ENCODE assay signal across 9 cellular contexts in the genomic region with DNA sequence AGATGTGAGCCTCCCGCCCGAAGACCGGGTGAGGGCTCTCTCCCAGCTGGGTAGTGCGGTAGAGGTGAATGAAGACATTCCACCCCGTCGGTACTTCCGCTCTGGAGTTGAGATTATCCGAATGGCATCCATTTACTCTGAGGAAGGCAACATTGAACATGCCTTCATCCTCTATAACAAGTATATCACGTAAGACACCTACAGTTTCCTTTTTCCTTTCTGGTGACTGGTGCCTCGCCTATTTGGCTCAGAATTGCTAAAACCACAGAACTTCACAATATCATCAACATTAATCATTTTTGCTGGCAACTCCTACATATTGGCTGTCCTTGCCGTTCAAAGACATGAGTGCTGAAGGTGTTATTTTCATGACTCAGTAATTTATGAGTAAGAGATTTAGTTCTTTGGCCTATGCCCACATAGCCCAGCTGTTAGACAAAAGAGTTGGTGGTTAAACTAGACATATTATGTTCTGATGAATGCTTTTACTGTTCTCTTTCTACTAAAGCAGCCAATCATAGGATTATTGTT. TPM values are rescaled to one million over a fixed set of nuclear protein-coding genes. Genes with fewer than 3 reads are reported as not detected.
DNase-seq lines count a peak whose midpoint lies in the region; ATAC-seq and TF ChIP-seq lines count a peak whose summit lies in the region.
"Had no signal": no experiment of that assay in that cellular context is flagged by ENCODE, and none has a peak within 500 bp of the region (broad histone marks: within the 10 kb centered on the region; RNA-seq: fewer than 3 reads in every experiment).

No MANE protein-coding gene starts in this region.

- H3K9me2 ChIP-seq in PC-9 (ENCODE audit: insufficient read depth): no peaks in the 10 kb centered on the region

- peaks cover 27 to 38% of the 10 kb centered on the region in 2 donors for H3K36me3 Mint-ChIP-seq in CD4-positive, alpha-beta memory T cell
- peaks cover 35% of the 10 kb centered on the region for H3K36me3 Mint-ChIP-seq in central memory CD8-positive, alpha-beta T cell (ENCODE audit: insufficient read depth)

- H3K9me3 ChIP-seq in CD4-positive, alpha-beta memory T cell (ENCODE audit: control insufficient read depth in 1 of 2, low read length in 2 of 2): no peaks in the 10 kb centered on the region
- H3K9me3 ChIP-seq in PC-9 (ENCODE audit: insufficient read depth, low read depth) (no peaks in the 10 kb centered on the region), osteoblast (ENCODE audit: low read depth, low read length) (no peaks in the 10 kb centered on the region), testis (no peaks in the 10 kb centered on the region), body of pancreas (no peaks in the 10 kb centered on the region)

- peak overlapping the region; percentile 36 to 97 (median 59) for H3K4me3 Mint-ChIP-seq in CD4-positive, alpha-beta memory T cell
- peak overlapping the region; percentile 91 for H3K4me3 Mint-ChIP-seq in central memory CD8-positive, alpha-beta T cell

- peaks cover 3% of the 10 kb centered on the region for H3K36me3 ChIP-seq in CD4-positive, alpha-beta memory T cell (ENCODE audit: insufficient read depth, low read length)
- H3K36me3 ChIP-seq in PC-9 (ENCODE audit: low read depth) (peaks cover 29% of the 10 kb centered on the region), osteoblast (ENCODE audit: insufficient read depth, low read length) (peaks cover 35% of the 10 kb centered on the region), testis (ENCODE audit: low read depth, missing control alignments) (no peaks in the 10 kb centered on the region), body of pancreas (replicated peaks in 1 of 2; ENCODE audit: insufficient read depth in 1 of 2, low read depth in 2 of 2) (no peaks in the 10 kb centered on the region)

- H3F3A ChIP-seq in PC-9 (ENCODE audit: insufficient read depth, low read depth): peaks cover 8% of the 10 kb centered on the region; the same call in 1 of the 2 replicates

- TF ChIP-seq CTCF in PC-9 (conservative IDR thresholded peaks at IDR 0.05): no peak
- TF ChIP-seq CTCF in osteoblast (IDR thresholded peaks at IDR 0.05; ENCODE audit: extremely low read depth, low read depth, low read length): no peak
- TF ChIP-seq CTCF in testis (IDR thresholded peaks at IDR 0.05): no peak
- no peak for TF ChIP-seq CTCF in body of pancreas (IDR thresholded peaks at IDR 0.05)
- TF ChIP-seq CTCF in GM10248 (IDR thresholded peaks at IDR 0.05; ENCODE audit: control extremely low read depth, extremely low read depth, low read depth, missing control alignments): no peak

- peak; percentile 81 for ATAC-seq in central memory CD8-positive, alpha-beta T cell (replicated peaks; ENCODE audit: extremely low read depth, poor library complexity, severe bottlenecking)
- no peak for ATAC-seq in body of pancreas

- H3K4me1 ChIP-seq in CD4-positive, alpha-beta memory T cell (ENCODE audit: insufficient read depth, low read length): peaks cover 45% of the 10 kb centered on the region
- H3K4me1 ChIP-seq in PC-9 (replicated peaks; ENCODE audit: insufficient read depth) (peaks cover 37% of the 10 kb centered on the region), osteoblast (ENCODE audit: insufficient read depth, low read length) (peaks cover 30% of the 10 kb centered on the region), testis (peaks cover 17% of the 10 kb centered on the region), body of pancreas (peaks cover 27% of the 10 kb centered on the region)

- H3K79me2 ChIP-seq in PC-9 (ENCODE audit: low read depth) (peaks cover 45% of the 10 kb centered on the region), osteoblast (ENCODE audit: insufficient read depth, low read length) (peaks cover 32% of the 10 kb centered on the region)

- intact Hi-C loops in CD4-positive, alpha-beta memory T cell (cut with micrococcal nuclease): no loop called here
- intact Hi-C loops in PC-9 (cut with micrococcal nuclease; ENCODE audit: unreplicated experiment) (no loop called here), testis (cut with DNase I; ENCODE audit: low total_unique reads) (no loop called here), body of pancreas (cut with DNase I) (no loop called here)

- no peak overlapping the region for H2AFZ ChIP-seq in PC-9
- H2AFZ ChIP-seq in osteoblast (ENCODE audit: low read length): no peak overlapping the region

- 63 to 72% methylated on average over 11 of the region's 11 CpGs for WGBS in testis, 2 donors
- WGBS in body of pancreas, 2 donors: 75 to 83% methylated on average over 11 of the region's 11 CpGs

- H3K27ac ChIP-seq in CD4-positive, alpha-beta memory T cell (ENCODE audit: low read depth, low read length): peak overlapping the region; percentile 92
- H3K27ac ChIP-seq in PC-9 (no peak overlapping the region), osteoblast (ENCODE audit: low read depth, low read length) (peak overlapping the region; percentile 94), testis (no peak overlapping the region), body of pancreas (no peak overlapping the region)
- H3K27ac ChIP-seq: cardiac muscle cell had no signal

- peak in 2 of 5 donors; percentile 6 to 61 for DNase-seq in CD4-positive, alpha-beta memory T cell
- DNase-seq in PC-9 (peak in 1 of 2 experiments; percentile 73), osteoblast (ENCODE audit: insufficient read length, low spot score, missing footprints) (peak; percentile 93), testis (no peak), body of pancreas (no peak), GM10248 (ENCODE audit: extremely low spot score) (no peak), T-helper 9 cell (no peak)
- DNase-seq in central memory CD8-positive, alpha-beta T cell (ENCODE audit: low spot score in 2 of 2): peak in 1 of 2 donors; percentile 34

- BruUV-seq in PC-9 (replicated peaks; lab: Mats Ljungman, UMichigan): no TSS peak

- peaks cover 38 to 55% (median 41%) of the 10 kb centered on the region in 4 donors for H3K4me1 Mint-ChIP-seq in CD4-positive, alpha-beta memory T cell
- H3K4me1 Mint-ChIP-seq in central memory CD8-positive, alpha-beta T cell: peaks cover 52% of the 10 kb centered on the region

- no peak overlapping the region for H3K4me3 ChIP-seq in CD4-positive, alpha-beta memory T cell (ENCODE audit: low read length in 2 of 2)
- H3K4me3 ChIP-seq in PC-9 (no peak overlapping the region), osteoblast (ENCODE audit: insufficient read depth, low read length) (peak overlapping the region; percentile 20), testis (no peak overlapping the region), body of pancreas (no peak overlapping the region)
- H3K4me3 ChIP-seq: cardiac muscle cell had no signal

- CTCF ChIA-PET in CD4-positive, alpha-beta memory T cell (lab: Charles Lee; ENCODE audit: partially characterized antibody): no interaction called here
- CTCF ChIA-PET in PC-9 (lab: Charles Lee) (no interaction called here), GM10248 (lab: Yijun Ruan, JAX) (no interaction called here)

- H3K27me3 Mint-ChIP-seq in CD4-positive, alpha-beta memory T cell: no peaks in the 10 kb centered on the region
- no peaks in the 10 kb centered on the region for H3K27me3 Mint-ChIP-seq in central memory CD8-positive, alpha-beta T cell

- peak overlapping the region; percentile 91 for H3K4me2 ChIP-seq in PC-9
- H3K4me2 ChIP-seq in osteoblast (ENCODE audit: insufficient read depth, low read length): peak overlapping the region; percentile 96

- H3K9me3 Mint-ChIP-seq in CD4-positive, alpha-beta memory T cell: peaks cover 0 to 3% (median 0%) of the 10 kb centered on the region in 8 donors
- no peaks in the 10 kb centered on the region for H3K9me3 Mint-ChIP-seq in central memory CD8-positive, alpha-beta T cell

- TF ChIP-seq POLR2A in testis (IDR thresholded peaks at IDR 0.05) (no peak), body of pancreas (IDR thresholded peaks at IDR 0.05) (no peak)

- H4K20me1 ChIP-seq in PC-9 (ENCODE audit: insufficient read depth) (no peaks in the 10 kb centered on the region), osteoblast (ENCODE audit: insufficient read depth, low read length) (peaks cover 3% of the 10 kb centered on the region)

- H3K27ac Mint-ChIP-seq in CD4-positive, alpha-beta memory T cell: peak overlapping the region; percentile 88 to 100 (median 97)
- H3K27ac Mint-ChIP-seq in central memory CD8-positive, alpha-beta T cell (ENCODE audit: low read depth): peak overlapping the region; percentile 99

- POLR2A ChIA-PET in CD4-positive, alpha-beta memory T cell (lab: Charles Lee; ENCODE audit: partially characterized antibody): no interaction called here
- POLR2A ChIA-PET in PC-9 (lab: Charles Lee; ENCODE audit: unreplicated experiment) (no interaction called here), GM10248 (lab: Yijun Ruan, JAX) (no interaction called here)

- no peaks in the 10 kb centered on the region for H3K27me3 ChIP-seq in CD4-positive, alpha-beta memory T cell (ENCODE audit: insufficient read depth, low read length)
- H3K27me3 ChIP-seq in PC-9 (ENCODE audit: insufficient read depth, low read depth) (no peaks in the 10 kb centered on the region), osteoblast (ENCODE audit: insufficient read depth, low read length) (no peaks in the 10 kb centered on the region), testis (no peaks in the 10 kb centered on the region), body of pancreas (no peaks in the 10 kb centered on the region)

RNA-seq across cellular contexts. Expression of a gene that starts 2.2 kb away (rescaled TPM):
- total RNA-seq in CD4-positive, alpha-beta memory T cell: 10 to 100 TPM; 34.8 to 37.3 TPM
- 10 to 100 TPM; 46.0 to 49.5 TPM for polyA plus RNA-seq in CD4-positive, alpha-beta memory T cell
- 42.9 and 52.2 TPM in 2 replicates for total RNA-seq in PC-9 (2021)
- total RNA-seq in osteoblast: 23.2 and 23.3 TPM in 2 replicates
- 10 to 100 TPM; 47.4 to 51.2 TPM for total RNA-seq in testis
- 49.0 TPM for polyA plus RNA-seq in testis (ENCODE audit: insufficient read depth, low read depth, low replicate concordance)
- 10 to 100 TPM in 1 of 2 donors, 1 to 10 TPM in 1; 9.2 to 10.4 TPM for total RNA-seq in body of pancreas

RNA-seq across cellular contexts. Expression of a gene that starts 47.0 kb away (rescaled TPM):
- not detected for total RNA-seq in CD4-positive, alpha-beta memory T cell
- polyA plus RNA-seq in CD4-positive, alpha-beta memory T cell: not detected
- total RNA-seq in PC-9 (2021) (not detected in 2 replicates), osteoblast (not detected in 2 replicates), testis (10 to 100 TPM in 1 of 2 donors, 1 to 10 TPM in 1; 3.5 to 18.6 TPM), body of pancreas (not detected)
- polyA plus RNA-seq in testis (ENCODE audit: insufficient read depth, low read depth, low replicate concordance): 11.6 TPM
- polyA plus RNA-seq: cardiac muscle cell had no signal

RNA-seq across cellular contexts. Expression of a gene that starts 51.0 kb away (rescaled TPM):
- total RNA-seq in CD4-positive, alpha-beta memory T cell: 10 to 100 TPM; 45.5 to 45.7 TPM
- 10 to 100 TPM; 61.6 to 80.5 TPM for polyA plus RNA-seq in CD4-positive, alpha-beta memory T cell
- 18.8 and 24.1 TPM in 2 replicates for total RNA-seq in PC-9 (2021)
- total RNA-seq in osteoblast: 32.9 and 36.2 TPM in 2 replicates
- 10 to 100 TPM; 55.3 to 56.3 TPM for total RNA-seq in testis
- 32.2 TPM for polyA plus RNA-seq in testis (ENCODE audit: insufficient read depth, low read depth, low replicate concordance)
- total RNA-seq in body of pancreas: 10 to 100 TPM; 10.9 to 13.7 TPM

Comparison
In these comparisons a context has a peak if more than half of its experiments do, and no peak if none do; other contexts are left out.
1. H3K27ac ChIP-seq: peak in CD4-positive, alpha-beta memory T cell (single experiment) and osteoblast (single experiment); none in PC-9 (single experiment), testis (0 of 2) and body of pancreas (0 of 4).